Comparison of ENCODE assay signal across 19 cellular contexts in genomic region chr11:1287928-1288327, GRCh38. TPM values are rescaled to one million over a fixed set of nuclear protein-coding genes. Genes with fewer than 3 reads are reported as not detected.
A peak's percentile ranks its signal among the peaks of the same experiment; 100 is the strongest.
DNase-seq lines count a peak whose midpoint lies in the region; ATAC-seq and TF ChIP-seq lines count a peak whose summit lies in the region.
"Had no signal": no experiment of that assay in that cellular context is flagged by ENCODE, and none has a peak within 500 bp of the region (broad histone marks: within the 10 kb centered on the region; RNA-seq: fewer than 3 reads in every experiment).

No MANE protein-coding gene starts in this region.

- TF ChIP-seq CTCF in dorsolateral prefrontal cortex (IDR thresholded peaks at IDR 0.05 in 54 of 56, conservative IDR thresholded peaks at IDR 0.05 in 2 of 56; ENCODE audit: low read depth in 1 of 56, partially characterized antibody in 56 of 56) (no peak), left lung (IDR thresholded peaks at IDR 0.05) (no peak), PC-3 (conservative IDR thresholded peaks at IDR 0.05; ENCODE audit: low read depth, low read length) (no peak)

- H3K9me3 ChIP-seq in left lung (no peaks in the 10 kb centered on the region), PC-3 (ENCODE audit: low read length) (no peaks in the 10 kb centered on the region)

- CTCF ChIA-PET in PC-3 (lab: Charles Lee) = no interaction called here

- H3K9me2 ChIP-seq in PC-3 (replicated peaks; ENCODE audit: low read length) = no peaks in the 10 kb centered on the region

- no TSS peak for BruUV-seq in PC-3 (replicated peaks; lab: Mats Ljungman, UMichigan)

- no peaks in the 10 kb centered on the region for H4K20me1 ChIP-seq in PC-3 (ENCODE audit: low read length)

- H3K27me3 ChIP-seq in dorsolateral prefrontal cortex (no peaks in the 10 kb centered on the region), left lung (no peaks in the 10 kb centered on the region), PC-3 (ENCODE audit: low read length) (no peaks in the 10 kb centered on the region)
- H3K27me3 ChIP-seq: BLaER1 had no signal

- peaks cover 0 to 91% of the 10 kb centered on the region in 2 donors for H3K36me3 ChIP-seq in left lung
- H3K36me3 ChIP-seq in PC-3 (ENCODE audit: low read depth, low read length) = peaks cover 15% of the 10 kb centered on the region; the same call in 1 of the 2 replicates

- H3K4me1 ChIP-seq in left lung (no peaks in the 10 kb centered on the region), PC-3 (ENCODE audit: insufficient read depth, low read length) (no peaks in the 10 kb centered on the region)
- H3K4me1 ChIP-seq: BLaER1 had no signal

- no peak for ATAC-seq in left cardiac atrium
- no peak for ATAC-seq in left lung
- ATAC-seq in PC-3 = no peak
- ATAC-seq: HCT116 had no signal

- H3K27ac ChIP-seq in dorsolateral prefrontal cortex = peak overlapping the region in 33 of 59 donors; percentile 9 to 69 (median 44)
- H3K27ac ChIP-seq in left lung = no peak overlapping the region
- no peak overlapping the region for H3K27ac ChIP-seq in PC-3 (ENCODE audit: low read length)
- H3K27ac ChIP-seq: BLaER1, HL-60 had no signal

- intact Hi-C loops in left cardiac atrium (cut with DNase I) = no loop called here
- intact Hi-C loops in cardiac septum (cut with DNase I) = no loop called here
- intact Hi-C loops in dorsolateral prefrontal cortex (cut with DNase I) = no loop called here
- intact Hi-C loops in left lung (cut with DNase I) = no loop called here
- intact Hi-C loops in posterior vena cava (cut with DNase I) = no loop called here
- intact Hi-C loops in PC-3 (cut with micrococcal nuclease) = no loop called here

- H3K79me2 ChIP-seq in PC-3 (ENCODE audit: low read length) = no peaks in the 10 kb centered on the region

- DNase-seq in left cardiac atrium = peak; percentile 5
- DNase-seq in cardiac septum (ENCODE audit: low spot score) = no peak
- no peak for DNase-seq in dorsolateral prefrontal cortex
- DNase-seq in left lung = peak; percentile 19 to 32
- DNase-seq in posterior vena cava (ENCODE audit: low spot score) = peak; percentile 19
- no peak for DNase-seq in PC-3
- no peak for DNase-seq in hippocampal formation (lab: John Stamatoyannopoulos, UW)
- DNase-seq in HuH-7 (ENCODE audit: low spot score) = no peak
- DNase-seq: 8988T; CD4-positive, alpha-beta memory T cell; DMS153; DMS79; GDM1; GOT3; H7; HFFc6 had no signal

- H3K4me3 ChIP-seq in dorsolateral prefrontal cortex (no peak overlapping the region), left lung (no peak overlapping the region), PC-3 (ENCODE audit: low read length) (no peak overlapping the region)
- H3K4me3 ChIP-seq: BLaER1 had no signal

- no peak overlapping the region for H3K4me2 ChIP-seq in PC-3 (ENCODE audit: low read length)
- H3K4me2 ChIP-seq: BLaER1 had no signal

- POLR2A ChIA-PET in PC-3 (lab: Charles Lee; ENCODE audit: unreplicated experiment) = no interaction called here

- H2AFZ ChIP-seq in PC-3 (ENCODE audit: low read length) = no peak overlapping the region

- no peak overlapping the region for H3K9ac ChIP-seq in PC-3 (ENCODE audit: low read length)
- H3K9ac ChIP-seq: BLaER1 had no signal

- no peaks in the 10 kb centered on the region for H3F3A ChIP-seq in PC-3 (ENCODE audit: low read length, unreplicated experiment)

RNA-seq across cellular contexts. Expression of gene TOLLIP, which starts 21.5 kb away (rescaled TPM):
- total RNA-seq in left cardiac atrium = 10 to 100 TPM; 43.4 to 50.8 TPM
- total RNA-seq in cardiac septum = 46.9 TPM
- total RNA-seq in dorsolateral prefrontal cortex = 100 to 1,000 TPM; 129 to 348 (median 261) TPM
- total RNA-seq in left lung = 10 to 100 TPM; 54.7 to 63.5 TPM
- 10 to 100 TPM; 44.1 to 46.4 TPM for total RNA-seq in posterior vena cava
- 36.1 and 43.2 TPM in 2 replicates for total RNA-seq in PC-3 (2014; rRNA removed)

Comparison
In these comparisons a context has a peak if more than half of its experiments do, and no peak if none do; other contexts are left out.
1. DNase-seq: peak in left cardiac atrium (single experiment), left lung (2 of 2) and posterior vena cava (single experiment); none in cardiac septum (single experiment), dorsolateral prefrontal cortex (0 of 10), PC-3 (single experiment), hippocampal formation (0 of 2) and HuH-7 (single experiment).
2. H3K27ac ChIP-seq: peak in dorsolateral prefrontal cortex (33 of 59); none in left lung (0 of 2) and PC-3 (single experiment).